1 cellular context compared by ENCODE assay signal in the genomic region with DNA sequence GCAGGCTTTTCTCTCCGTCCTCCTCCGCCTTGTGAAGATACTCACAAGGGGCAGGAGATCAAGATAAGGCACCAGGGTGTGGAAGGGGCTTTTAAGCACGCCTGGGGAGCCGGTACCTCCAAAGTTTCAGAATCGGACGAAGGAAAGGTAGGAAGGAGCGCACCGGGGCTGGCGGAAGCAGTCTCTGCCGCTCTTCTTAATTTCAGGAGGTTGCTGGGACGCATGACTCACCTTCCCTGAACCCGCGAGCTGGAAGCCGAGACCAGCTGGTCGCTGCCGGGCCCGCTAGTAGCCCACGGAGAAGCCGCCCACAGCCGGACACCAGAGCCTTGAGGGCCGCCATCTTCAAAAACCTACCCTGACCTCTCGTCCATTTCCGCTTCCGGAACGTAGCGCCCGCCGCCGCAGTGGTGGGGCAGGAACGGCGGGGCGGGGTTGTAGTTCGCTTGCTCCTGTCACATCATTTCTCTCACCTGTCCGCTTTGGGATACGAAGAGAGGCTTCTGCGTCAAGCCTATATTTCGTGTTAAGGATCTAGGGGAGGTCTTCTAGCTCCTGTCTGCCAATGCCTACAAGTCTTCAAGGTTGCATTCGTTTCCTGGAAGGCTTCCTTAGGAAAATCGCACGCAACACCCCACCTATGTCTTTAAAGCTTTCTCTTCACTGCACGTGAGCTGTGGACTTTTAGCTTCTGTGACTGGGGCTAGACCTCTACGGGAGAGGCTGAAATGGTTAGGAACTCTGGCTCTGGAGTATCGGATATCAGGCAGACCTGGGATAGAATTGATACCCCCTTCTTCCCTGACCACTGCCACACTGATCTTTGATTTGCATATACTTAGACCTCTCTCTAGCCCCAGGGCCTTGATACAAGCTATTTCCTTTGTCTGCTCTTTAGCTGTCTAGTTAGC.
TF ChIP-seq lines count a peak whose summit lies in the region.

A gene (minus strand): TSS at position 355 of the 911 bp plus-strand sequence. CDS start 12 bp downstream, at position 343.

TF ChIP-seq in HepG2, 621 proteins besides CTCF, POLR2A, EP300 and RAD21 (continued from another document and continues in another):
- TF ChIP-seq, protein P1, sequence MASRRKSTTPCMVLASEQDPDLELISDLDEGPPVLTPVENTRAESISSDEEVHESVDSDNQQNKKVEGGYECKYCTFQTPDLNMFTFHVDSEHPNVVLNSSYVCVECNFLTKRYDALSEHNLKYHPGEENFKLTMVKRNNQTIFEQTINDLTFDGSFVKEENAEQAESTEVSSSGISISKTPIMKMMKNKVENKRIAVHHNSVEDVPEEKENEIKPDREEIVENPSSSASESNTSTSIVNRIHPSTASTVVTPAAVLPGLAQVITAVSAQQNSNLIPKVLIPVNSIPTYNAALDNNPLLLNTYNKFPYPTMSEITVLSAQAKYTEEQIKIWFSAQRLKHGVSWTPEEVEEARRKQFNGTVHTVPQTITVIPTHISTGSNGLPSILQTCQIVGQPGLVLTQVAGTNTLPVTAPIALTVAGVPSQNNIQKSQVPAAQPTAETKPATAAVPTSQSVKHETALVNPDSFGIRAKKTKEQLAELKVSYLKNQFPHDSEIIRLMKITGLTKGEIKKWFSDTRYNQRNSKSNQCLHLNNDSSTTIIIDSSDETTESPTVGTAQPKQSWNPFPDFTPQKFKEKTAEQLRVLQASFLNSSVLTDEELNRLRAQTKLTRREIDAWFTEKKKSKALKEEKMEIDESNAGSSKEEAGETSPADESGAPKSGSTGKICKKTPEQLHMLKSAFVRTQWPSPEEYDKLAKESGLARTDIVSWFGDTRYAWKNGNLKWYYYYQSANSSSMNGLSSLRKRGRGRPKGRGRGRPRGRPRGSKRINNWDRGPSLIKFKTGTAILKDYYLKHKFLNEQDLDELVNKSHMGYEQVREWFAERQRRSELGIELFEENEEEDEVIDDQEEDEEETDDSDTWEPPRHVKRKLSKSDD (CRISPR knock-in tag; IDR thresholded peaks at IDR 0.05; ENCODE audit: low read depth): 0 out of 2 replicates have a peak, but pooled peaks have one; percentile 9
- TF ChIP-seq, protein P2, sequence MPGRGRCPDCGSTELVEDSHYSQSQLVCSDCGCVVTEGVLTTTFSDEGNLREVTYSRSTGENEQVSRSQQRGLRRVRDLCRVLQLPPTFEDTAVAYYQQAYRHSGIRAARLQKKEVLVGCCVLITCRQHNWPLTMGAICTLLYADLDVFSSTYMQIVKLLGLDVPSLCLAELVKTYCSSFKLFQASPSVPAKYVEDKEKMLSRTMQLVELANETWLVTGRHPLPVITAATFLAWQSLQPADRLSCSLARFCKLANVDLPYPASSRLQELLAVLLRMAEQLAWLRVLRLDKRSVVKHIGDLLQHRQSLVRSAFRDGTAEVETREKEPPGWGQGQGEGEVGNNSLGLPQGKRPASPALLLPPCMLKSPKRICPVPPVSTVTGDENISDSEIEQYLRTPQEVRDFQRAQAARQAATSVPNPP (CRISPR knock-in tag; IDR thresholded peaks at IDR 0.05): no peak
- TF ChIP-seq DR1 (CRISPR knock-in tag; IDR thresholded peaks at IDR 0.05) (no peak), MEIS1 (CRISPR knock-in tag; IDR thresholded peaks at IDR 0.05; ENCODE audit: borderline replicate concordance) (peak; percentile 96), PHB2 (IDR thresholded peaks at IDR 0.05; ENCODE audit: partially characterized antibody) (no peak), FOXK1 (CRISPR knock-in tag; IDR thresholded peaks at IDR 0.05; ENCODE audit: borderline replicate concordance, low read depth) (peak; percentile 75; the same call in 1 of the 2 replicates), ARNTL (CRISPR knock-in tag; IDR thresholded peaks at IDR 0.05) (peak; percentile 59), FOXO1 (CRISPR knock-in tag; IDR thresholded peaks at IDR 0.05) (no peak), NFIC (IDR thresholded peaks at IDR 0.05; ENCODE audit: low read length) (no peak; the same call in 1 of the 2 replicates), ZSCAN25 (CRISPR knock-in tag; IDR thresholded peaks at IDR 0.05) (no peak), MEIS2 (CRISPR knock-in tag; IDR thresholded peaks at IDR 0.05) (peak; percentile 44), ZNF230 (CRISPR knock-in tag; IDR thresholded peaks at IDR 0.05) (peak; percentile 85; the same call in 1 of the 2 replicates), RBFOX2 (IDR thresholded peaks at IDR 0.05; ENCODE audit: low read depth, low read length) (peak; percentile 87), ZFP36 (IDR thresholded peaks at IDR 0.05; ENCODE audit: borderline replicate concordance, low read depth, low read length, partially characterized antibody) (no peak), ZNF567 (CRISPR knock-in tag; IDR thresholded peaks at IDR 0.05; ENCODE audit: borderline replicate concordance) (no peak; the same call in 1 of the 2 replicates), ZNF253 (CRISPR knock-in tag; IDR thresholded peaks at IDR 0.05; ENCODE audit: borderline replicate concordance) (no peak), SAP130 (CRISPR knock-in tag; IDR thresholded peaks at IDR 0.05; ENCODE audit: low read depth) (peak; percentile 93), IRX3 (CRISPR knock-in tag; IDR thresholded peaks at IDR 0.05; ENCODE audit: borderline replicate concordance, low read depth) (no peak), ZNF30 (CRISPR knock-in tag; IDR thresholded peaks at IDR 0.05) (no peak)
- TF ChIP-seq, protein P3, sequence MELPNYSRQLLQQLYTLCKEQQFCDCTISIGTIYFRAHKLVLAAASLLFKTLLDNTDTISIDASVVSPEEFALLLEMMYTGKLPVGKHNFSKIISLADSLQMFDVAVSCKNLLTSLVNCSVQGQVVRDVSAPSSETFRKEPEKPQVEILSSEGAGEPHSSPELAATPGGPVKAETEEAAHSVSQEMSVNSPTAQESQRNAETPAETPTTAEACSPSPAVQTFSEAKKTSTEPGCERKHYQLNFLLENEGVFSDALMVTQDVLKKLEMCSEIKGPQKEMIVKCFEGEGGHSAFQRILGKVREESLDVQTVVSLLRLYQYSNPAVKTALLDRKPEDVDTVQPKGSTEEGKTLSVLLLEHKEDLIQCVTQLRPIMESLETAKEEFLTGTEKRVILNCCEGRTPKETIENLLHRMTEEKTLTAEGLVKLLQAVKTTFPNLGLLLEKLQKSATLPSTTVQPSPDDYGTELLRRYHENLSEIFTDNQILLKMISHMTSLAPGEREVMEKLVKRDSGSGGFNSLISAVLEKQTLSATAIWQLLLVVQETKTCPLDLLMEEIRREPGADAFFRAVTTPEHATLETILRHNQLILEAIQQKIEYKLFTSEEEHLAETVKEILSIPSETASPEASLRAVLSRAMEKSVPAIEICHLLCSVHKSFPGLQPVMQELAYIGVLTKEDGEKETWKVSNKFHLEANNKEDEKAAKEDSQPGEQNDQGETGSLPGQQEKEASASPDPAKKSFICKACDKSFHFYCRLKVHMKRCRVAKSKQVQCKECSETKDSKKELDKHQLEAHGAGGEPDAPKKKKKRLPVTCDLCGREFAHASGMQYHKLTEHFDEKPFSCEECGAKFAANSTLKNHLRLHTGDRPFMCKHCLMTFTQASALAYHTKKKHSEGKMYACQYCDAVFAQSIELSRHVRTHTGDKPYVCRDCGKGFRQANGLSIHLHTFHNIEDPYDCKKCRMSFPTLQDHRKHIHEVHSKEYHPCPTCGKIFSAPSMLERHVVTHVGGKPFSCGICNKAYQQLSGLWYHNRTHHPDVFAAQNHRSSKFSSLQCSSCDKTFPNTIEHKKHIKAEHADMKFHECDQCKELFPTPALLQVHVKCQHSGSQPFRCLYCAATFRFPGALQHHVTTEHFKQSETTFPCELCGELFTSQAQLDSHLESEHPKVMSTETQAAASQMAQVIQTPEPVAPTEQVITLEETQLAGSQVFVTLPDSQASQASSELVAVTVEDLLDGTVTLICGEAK (IDR thresholded peaks at IDR 0.05): peak; percentile 80
- TF ChIP-seq, protein P3 (CRISPR knock-in tag; IDR thresholded peaks at IDR 0.05): no peak
- TF ChIP-seq, protein P4, sequence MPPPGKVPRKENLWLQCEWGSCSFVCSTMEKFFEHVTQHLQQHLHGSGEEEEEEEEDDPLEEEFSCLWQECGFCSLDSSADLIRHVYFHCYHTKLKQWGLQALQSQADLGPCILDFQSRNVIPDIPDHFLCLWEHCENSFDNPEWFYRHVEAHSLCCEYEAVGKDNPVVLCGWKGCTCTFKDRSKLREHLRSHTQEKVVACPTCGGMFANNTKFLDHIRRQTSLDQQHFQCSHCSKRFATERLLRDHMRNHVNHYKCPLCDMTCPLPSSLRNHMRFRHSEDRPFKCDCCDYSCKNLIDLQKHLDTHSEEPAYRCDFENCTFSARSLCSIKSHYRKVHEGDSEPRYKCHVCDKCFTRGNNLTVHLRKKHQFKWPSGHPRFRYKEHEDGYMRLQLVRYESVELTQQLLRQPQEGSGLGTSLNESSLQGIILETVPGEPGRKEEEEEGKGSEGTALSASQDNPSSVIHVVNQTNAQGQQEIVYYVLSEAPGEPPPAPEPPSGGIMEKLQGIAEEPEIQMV (CRISPR knock-in tag; IDR thresholded peaks at IDR 0.05; ENCODE audit: low read depth): 0 out of 2 replicates have a peak, but pooled peaks have one; percentile 23
- TF ChIP-seq, protein P5, sequence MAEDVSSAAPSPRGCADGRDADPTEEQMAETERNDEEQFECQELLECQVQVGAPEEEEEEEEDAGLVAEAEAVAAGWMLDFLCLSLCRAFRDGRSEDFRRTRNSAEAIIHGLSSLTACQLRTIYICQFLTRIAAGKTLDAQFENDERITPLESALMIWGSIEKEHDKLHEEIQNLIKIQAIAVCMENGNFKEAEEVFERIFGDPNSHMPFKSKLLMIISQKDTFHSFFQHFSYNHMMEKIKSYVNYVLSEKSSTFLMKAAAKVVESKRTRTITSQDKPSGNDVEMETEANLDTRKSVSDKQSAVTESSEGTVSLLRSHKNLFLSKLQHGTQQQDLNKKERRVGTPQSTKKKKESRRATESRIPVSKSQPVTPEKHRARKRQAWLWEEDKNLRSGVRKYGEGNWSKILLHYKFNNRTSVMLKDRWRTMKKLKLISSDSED (CRISPR knock-in tag; IDR thresholded peaks at IDR 0.05): no peak
- TF ChIP-seq, protein P6, sequence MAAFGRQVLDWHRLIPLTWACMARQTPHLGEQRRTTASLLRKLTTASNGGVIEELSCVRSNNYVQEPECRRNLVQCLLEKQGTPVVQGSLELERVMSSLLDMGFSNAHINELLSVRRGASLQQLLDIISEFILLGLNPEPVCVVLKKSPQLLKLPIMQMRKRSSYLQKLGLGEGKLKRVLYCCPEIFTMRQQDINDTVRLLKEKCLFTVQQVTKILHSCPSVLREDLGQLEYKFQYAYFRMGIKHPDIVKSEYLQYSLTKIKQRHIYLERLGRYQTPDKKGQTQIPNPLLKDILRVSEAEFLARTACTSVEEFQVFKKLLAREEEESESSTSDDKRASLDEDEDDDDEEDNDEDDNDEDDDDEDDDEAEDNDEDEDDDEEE (CRISPR knock-in tag; IDR thresholded peaks at IDR 0.05): peak; percentile 27; the same call in 1 of the 2 replicates
- TF ChIP-seq, protein P7, sequence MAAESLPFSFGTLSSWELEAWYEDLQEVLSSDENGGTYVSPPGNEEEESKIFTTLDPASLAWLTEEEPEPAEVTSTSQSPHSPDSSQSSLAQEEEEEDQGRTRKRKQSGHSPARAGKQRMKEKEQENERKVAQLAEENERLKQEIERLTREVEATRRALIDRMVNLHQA (CRISPR knock-in tag; IDR thresholded peaks at IDR 0.05): no peak
- TF ChIP-seq, protein P8, sequence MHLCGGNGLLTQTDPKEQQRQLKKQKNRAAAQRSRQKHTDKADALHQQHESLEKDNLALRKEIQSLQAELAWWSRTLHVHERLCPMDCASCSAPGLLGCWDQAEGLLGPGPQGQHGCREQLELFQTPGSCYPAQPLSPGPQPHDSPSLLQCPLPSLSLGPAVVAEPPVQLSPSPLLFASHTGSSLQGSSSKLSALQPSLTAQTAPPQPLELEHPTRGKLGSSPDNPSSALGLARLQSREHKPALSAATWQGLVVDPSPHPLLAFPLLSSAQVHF (CRISPR knock-in tag; IDR thresholded peaks at IDR 0.05): no peak
- TF ChIP-seq, protein P9, sequence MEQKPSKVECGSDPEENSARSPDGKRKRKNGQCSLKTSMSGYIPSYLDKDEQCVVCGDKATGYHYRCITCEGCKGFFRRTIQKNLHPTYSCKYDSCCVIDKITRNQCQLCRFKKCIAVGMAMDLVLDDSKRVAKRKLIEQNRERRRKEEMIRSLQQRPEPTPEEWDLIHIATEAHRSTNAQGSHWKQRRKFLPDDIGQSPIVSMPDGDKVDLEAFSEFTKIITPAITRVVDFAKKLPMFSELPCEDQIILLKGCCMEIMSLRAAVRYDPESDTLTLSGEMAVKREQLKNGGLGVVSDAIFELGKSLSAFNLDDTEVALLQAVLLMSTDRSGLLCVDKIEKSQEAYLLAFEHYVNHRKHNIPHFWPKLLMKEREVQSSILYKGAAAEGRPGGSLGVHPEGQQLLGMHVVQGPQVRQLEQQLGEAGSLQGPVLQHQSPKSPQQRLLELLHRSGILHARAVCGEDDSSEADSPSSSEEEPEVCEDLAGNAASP (CRISPR knock-in tag; IDR thresholded peaks at IDR 0.05; ENCODE audit: borderline replicate concordance): peak; percentile 62
